10 cellular contexts compared by ENCODE assay signal in the genomic region with DNA sequence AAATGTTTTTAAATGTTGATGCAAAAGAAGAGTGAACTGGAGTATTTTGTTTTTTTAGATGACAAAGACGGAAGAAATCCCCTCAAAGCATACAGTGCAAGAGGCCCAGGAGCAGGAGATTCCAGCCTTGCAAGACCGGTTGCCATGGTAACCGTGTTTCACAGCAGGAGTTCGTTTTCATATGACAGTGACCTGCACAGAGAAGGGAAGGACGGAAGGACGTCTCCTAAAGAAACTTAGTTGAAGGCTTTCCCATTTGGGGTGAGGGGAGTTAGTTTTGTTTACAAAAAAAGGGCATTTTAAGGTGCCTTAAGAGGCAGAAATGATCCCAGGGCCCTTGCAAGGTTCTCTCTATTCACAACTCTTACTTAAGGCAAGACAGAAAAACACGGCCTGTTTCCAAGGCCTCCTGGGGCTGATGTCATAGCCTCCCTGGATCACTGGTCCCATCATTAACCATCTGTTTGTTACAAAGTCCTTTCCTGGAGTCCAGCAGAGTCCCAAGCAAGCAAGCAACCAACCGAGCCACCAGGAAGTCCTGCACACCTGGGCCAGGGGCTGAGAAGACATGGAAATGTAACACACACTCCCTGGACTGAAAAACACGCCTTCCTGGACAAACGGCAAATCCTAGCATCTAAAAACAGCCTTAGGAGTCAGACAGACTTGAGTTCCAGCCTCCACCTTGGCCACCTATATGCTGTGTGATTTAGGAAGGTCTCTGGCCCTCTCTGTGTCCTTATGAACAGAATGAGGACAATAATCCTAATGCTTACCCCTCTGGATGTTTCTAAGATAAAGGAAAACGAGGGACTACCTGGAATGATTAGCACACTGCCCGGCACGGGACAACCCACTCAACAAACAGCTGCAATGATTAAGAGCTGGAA. TPM values are rescaled to one million over a fixed set of nuclear protein-coding genes. Genes with fewer than 3 reads are reported as not detected.
DNase-seq lines count a peak whose midpoint lies in the region; ATAC-seq and TF ChIP-seq lines count a peak whose summit lies in the region.
"Had no signal": no experiment of that assay in that cellular context is flagged by ENCODE, and none has a peak within 500 bp of the region (broad histone marks: within the 10 kb centered on the region; RNA-seq: fewer than 3 reads in every experiment).

No MANE protein-coding gene starts in this region.

- peaks cover 30% of the 10 kb centered on the region for H3K4me1 ChIP-seq in hepatocyte (ENCODE audit: insufficient read depth)
- peaks cover 4 to 13% (median 9%) of the 10 kb centered on the region in 3 donors for H3K4me1 ChIP-seq in skeletal muscle tissue (ENCODE audit: control insufficient read depth in 3 of 3, insufficient read depth in 3 of 3, low read length in 3 of 3)

- ATAC-seq in GM18511 (IDR thresholded peaks at IDR 0.05; ENCODE audit: unreplicated experiment) (no peak), GM21576 (IDR thresholded peaks at IDR 0.05; ENCODE audit: unreplicated experiment) (no peak)

- H2AFZ ChIP-seq in hepatocyte, result no peak overlapping the region

- no peaks in the 10 kb centered on the region for H3K79me2 ChIP-seq in hepatocyte

- H3K36me3 ChIP-seq in hepatocyte (replicated peaks; ENCODE audit: insufficient read depth, low read depth), result no peaks in the 10 kb centered on the region
- H3K36me3 ChIP-seq in skeletal muscle tissue (ENCODE audit: control insufficient read depth in 3 of 3, insufficient read depth in 3 of 3, low read length in 3 of 3), result no peaks in the 10 kb centered on the region

- no peak overlapping the region for H3K9ac ChIP-seq in skeletal muscle tissue (ENCODE audit: low read depth in 1 of 3, low read length in 3 of 3)

- H3K4me3 ChIP-seq in hepatocyte (no peak overlapping the region), skeletal muscle tissue (ENCODE audit: low read length in 3 of 3) (no peak overlapping the region)
- H3K4me3 ChIP-seq: skin epidermis had no signal

- no peaks in the 10 kb centered on the region for H3K9me2 ChIP-seq in hepatocyte (replicated peaks; ENCODE audit: insufficient read depth)

- TF ChIP-seq CTCF in hepatocyte (IDR thresholded peaks at IDR 0.05; ENCODE audit: poor library complexity), result no peak

- DNase-seq in NCI-H748 (lab: John Stamatoyannopoulos, UW; ENCODE audit: unreplicated experiment) (peak; percentile 67), NCI-H748 treated with DMSO at 0.1 percent for 48 hours (lab: John Stamatoyannopoulos, UW) (no peak), T1000 (lab: John Stamatoyannopoulos, UW) (peak; percentile 41), hepatocyte (ENCODE audit: low spot score) (peak; percentile 92), SW 1271 (lab: John Stamatoyannopoulos, UW) (no peak)
- DNase-seq: AML-193 had no signal

- H4K20me1 ChIP-seq in hepatocyte (ENCODE audit: insufficient read depth, poor library complexity, severe bottlenecking), result no peaks in the 10 kb centered on the region

- 50% methylated on average over 13 of the region's 13 CpGs for WGBS in hepatocyte (ENCODE audit: low lambda C conversion rate, missing lambda C conversion rate)

- H3K27me3 ChIP-seq in hepatocyte, result no peaks in the 10 kb centered on the region
- peaks cover 12 to 31% (median 20%) of the 10 kb centered on the region in 3 donors for H3K27me3 ChIP-seq in skeletal muscle tissue (ENCODE audit: control insufficient read depth in 3 of 3, insufficient read depth in 3 of 3, low read length in 3 of 3)

- H3K9me3 ChIP-seq in hepatocyte (ENCODE audit: low read depth), result no peaks in the 10 kb centered on the region
- H3K9me3 ChIP-seq in skeletal muscle tissue (ENCODE audit: control insufficient read depth in 3 of 3, low read length in 3 of 3), result no peaks in the 10 kb centered on the region

- H3K27ac ChIP-seq in hepatocyte (peak overlapping the region; percentile 70), skeletal muscle tissue (ENCODE audit: low read depth, low read length) (peak overlapping the region; percentile 30)
- H3K27ac ChIP-seq: skin epidermis had no signal

- peak overlapping the region; percentile 45 for H3K4me2 ChIP-seq in hepatocyte

RNA-seq across cellular contexts. Expression of a gene that starts 30.3 kb away (rescaled TPM):
- total RNA-seq in hepatocyte (7.0 and 10.2 TPM in 2 replicates), skeletal muscle tissue (1.6 TPM)
- 7.6 and 12.0 TPM in 2 replicates for polyA plus RNA-seq in hepatocyte

Comparison
In these comparisons a context has a peak if more than half of its experiments do, and no peak if none do; other contexts are left out.
1. DNase-seq: peak in NCI-H748 (single experiment), T1000 (single experiment) and hepatocyte (single experiment); none in NCI-H748 treated with DMSO at 0.1 percent for 48 hours (single experiment) and SW 1271 (0 of 2).